ENCODE assay signal across 9 cellular contexts in genomic region chr5:41835625-41836024, GRCh38. TPM values are rescaled to one million over a fixed set of nuclear protein-coding genes. Genes with fewer than 3 reads are reported as not detected.
DNase-seq lines count a peak whose midpoint lies in the region; ATAC-seq and TF ChIP-seq lines count a peak whose summit lies in the region.
"Had no signal": no experiment of that assay in that cellular context is flagged by ENCODE, and none has a peak within 500 bp of the region (broad histone marks: within the 10 kb centered on the region; RNA-seq: fewer than 3 reads in every experiment).

No MANE protein-coding gene starts in this region.

- no peaks in the 10 kb centered on the region for H3K9me3 ChIP-seq in Peyer's patch

- H3K27me3 Mint-ChIP-seq in neural crest cell (ENCODE audit: low read depth), result no peaks in the 10 kb centered on the region
- H3K27me3 Mint-ChIP-seq: stimulated activated naive CD8-positive, alpha-beta T cell treated with anti-CD3 and anti-CD28 coated beads, Interleukin-15, Interleukin-2, amounts not matched to agents 100 ng/mL and 50 ng/mL, for 24 hours had no signal

- H3K27ac Mint-ChIP-seq in neural crest cell (ENCODE audit: unreplicated experiment), result peak overlapping the region; percentile 72
- H3K27ac Mint-ChIP-seq: stimulated activated naive CD8-positive, alpha-beta T cell treated with anti-CD3 and anti-CD28 coated beads, Interleukin-15, Interleukin-2, amounts not matched to agents 100 ng/mL and 50 ng/mL, for 24 hours had no signal

- no peak overlapping the region for H3K4me3 ChIP-seq in Peyer's patch

- H3K36me3 ChIP-seq in Peyer's patch, result peaks cover 0 to 15% (median 0%) of the 10 kb centered on the region in 3 donors

- peak overlapping the region in 1 of 4 donors; percentile 3 for H3K27ac ChIP-seq in Peyer's patch

- peaks cover 13% of the 10 kb centered on the region for H3K4me1 Mint-ChIP-seq in neural crest cell

- no peaks in the 10 kb centered on the region for H3K27me3 ChIP-seq in Peyer's patch

- H3K4me1 ChIP-seq in Peyer's patch, result no peaks in the 10 kb centered on the region

- TF ChIP-seq CTCF in neural crest cell (conservative IDR thresholded peaks at IDR 0.05) (no peak), Peyer's patch (IDR thresholded peaks at IDR 0.05) (no peak)

- ATAC-seq in HG03039 (IDR thresholded peaks at IDR 0.05; ENCODE audit: unreplicated experiment), result no peak
- ATAC-seq in HG02970 (IDR thresholded peaks at IDR 0.05; ENCODE audit: low FRiP score, unreplicated experiment), result no peak

- peaks cover 27% of the 10 kb centered on the region for H3K36me3 Mint-ChIP-seq in neural crest cell (ENCODE audit: low read depth)

- no peaks in the 10 kb centered on the region for H3K9me3 Mint-ChIP-seq in neural crest cell
- H3K9me3 Mint-ChIP-seq: stimulated activated naive CD8-positive, alpha-beta T cell treated with anti-CD3 and anti-CD28 coated beads, Interleukin-15, Interleukin-2, amounts not matched to agents 100 ng/mL and 50 ng/mL, for 24 hours had no signal

- DNase-seq in ELF-1 (ENCODE audit: low read depth, low spot score) (peak; percentile 25), NCI-H2227 (lab: John Stamatoyannopoulos, UW; ENCODE audit: unreplicated experiment) (peak; percentile 74), dermis blood vessel endothelial cell (peak; percentile 88), neural crest cell (ENCODE audit: low read depth, low spot score) (peak; percentile 12), Peyer's patch (no peak), NCI-H82 treated with DMSO at 0.1 percent for 48 hours (lab: John Stamatoyannopoulos, UW; ENCODE audit: unreplicated experiment) (no peak)

- H3K4me3 Mint-ChIP-seq in neural crest cell, result no peak overlapping the region
- H3K4me3 Mint-ChIP-seq: stimulated activated naive CD8-positive, alpha-beta T cell treated with anti-CD3 and anti-CD28 coated beads, Interleukin-15, Interleukin-2, amounts not matched to agents 100 ng/mL and 50 ng/mL, for 24 hours had no signal

- no peak for TF ChIP-seq POLR2A in Peyer's patch (IDR thresholded peaks at IDR 0.05)

RNA-seq across cellular contexts. Expression of gene OXCT1, which starts 34.6 kb away (rescaled TPM):
- total RNA-seq in dermis blood vessel endothelial cell (21.6 and 66.5 TPM in 2 replicates), neural crest cell (30.2 and 33.0 TPM in 2 replicates), Peyer's patch (10 to 100 TPM in 2 of 4 donors, 1 to 10 TPM in 2; 6.0 to 19.8 (median 10.0) TPM)

Comparison
In these comparisons a context has a peak if more than half of its experiments do, and no peak if none do; other contexts are left out.
1. DNase-seq: peak in ELF-1 (single experiment), NCI-H2227 (single experiment), dermis blood vessel endothelial cell (single experiment) and neural crest cell (single experiment); none in Peyer's patch (0 of 3) and NCI-H82 treated with DMSO at 0.1 percent for 48 hours (single experiment).